ENCODE assay signal across 11 cellular contexts in the genomic region with DNA sequence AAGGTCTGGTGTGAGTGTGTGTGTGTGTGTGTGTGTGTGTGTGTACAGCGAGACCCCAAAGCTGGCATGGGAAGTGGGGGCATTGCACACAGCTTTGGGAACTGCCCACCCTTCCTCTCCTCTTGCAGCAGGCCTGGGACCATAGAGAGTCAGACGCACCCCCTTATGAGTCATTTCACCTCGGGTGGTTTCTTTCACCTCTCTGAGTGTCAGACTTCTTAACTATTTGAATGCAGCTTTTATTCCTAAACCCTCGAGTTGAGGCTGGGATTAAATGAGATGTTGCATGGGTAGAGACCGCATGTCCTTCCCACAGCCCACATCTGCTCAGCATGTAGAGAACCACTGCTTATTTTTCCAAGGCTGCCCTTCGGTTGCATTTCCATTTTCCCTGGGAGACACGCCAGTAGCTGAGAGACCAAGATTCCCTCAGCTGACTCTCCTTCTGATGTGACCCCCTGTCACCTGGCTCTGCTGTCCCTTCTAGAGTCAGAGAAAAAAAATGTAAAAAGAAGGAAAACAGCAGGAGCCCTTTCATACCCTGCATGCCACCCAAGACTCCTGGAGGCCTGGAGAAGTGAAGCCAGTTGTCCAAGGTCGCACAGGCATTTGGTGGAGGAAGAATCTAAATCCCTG.
A peak's percentile ranks its signal among the peaks of the same experiment; 100 is the strongest.
DNase-seq lines count a peak whose midpoint lies in the region; ATAC-seq and TF ChIP-seq lines count a peak whose summit lies in the region.
"Had no signal": no experiment of that assay in that cellular context is flagged by ENCODE, and none has a peak within 500 bp of the region (broad histone marks: within the 10 kb centered on the region; RNA-seq: fewer than 3 reads in every experiment).

No MANE protein-coding gene starts in this region.

- no peaks in the 10 kb centered on the region for H3K36me3 Mint-ChIP-seq in activated naive CD8-positive, alpha-beta T cell treated with anti-CD3 and anti-CD28 coated beads, Interleukin-2, amount 50 U/mL, for 24 hours (ENCODE audit: low read depth)
- H3K36me3 Mint-ChIP-seq: naive B cell had no signal

- H3K9me3 ChIP-seq in trophoblast cell (ENCODE audit: insufficient read depth, low read depth, low read length) (peaks cover 2% of the 10 kb centered on the region), adrenal gland (replicated peaks in 1 of 3) (no peaks in the 10 kb centered on the region)

- no peak for TF ChIP-seq POLR2A in adrenal gland (IDR thresholded peaks at IDR 0.05)

- ATAC-seq in GM18498 (IDR thresholded peaks at IDR 0.05; ENCODE audit: unreplicated experiment) (peak; percentile 42), HG02678 (IDR thresholded peaks at IDR 0.05; ENCODE audit: unreplicated experiment) (peak; percentile 40), GM21825 (IDR thresholded peaks at IDR 0.05; ENCODE audit: unreplicated experiment) (no peak)
- ATAC-seq in activated naive CD8-positive, alpha-beta T cell treated with anti-CD3 and anti-CD28 coated beads, Interleukin-2, amount 50 U/mL, for 24 hours: peak; percentile 47

- no peak overlapping the region for H3K23ac ChIP-seq in trophoblast cell (ENCODE audit: low read length)

- no peak overlapping the region for H2BK12ac ChIP-seq in trophoblast cell (ENCODE audit: low read length)

- peaks cover 25% of the 10 kb centered on the region for H3K27me3 Mint-ChIP-seq in activated naive CD8-positive, alpha-beta T cell treated with anti-CD3 and anti-CD28 coated beads, Interleukin-2, amount 50 U/mL, for 24 hours

- H3K9ac ChIP-seq in trophoblast cell (ENCODE audit: low read length): no peak overlapping the region

- H3K79me2 ChIP-seq in trophoblast cell (ENCODE audit: control insufficient read depth, insufficient read depth, low read length, poor library complexity): no peaks in the 10 kb centered on the region

- H3K36me3 ChIP-seq in trophoblast cell (ENCODE audit: control insufficient read depth in 1 of 2, insufficient read depth in 2 of 2, low read length in 2 of 2) (no peaks in the 10 kb centered on the region), adrenal gland (replicated peaks in 1 of 2) (no peaks in the 10 kb centered on the region)

- H3K4ac ChIP-seq in trophoblast cell (ENCODE audit: low read depth, low read length): no peak overlapping the region

- H3K79me1 ChIP-seq in trophoblast cell (ENCODE audit: low read length): peaks cover 2% of the 10 kb centered on the region

- H3K4me1 Mint-ChIP-seq in activated naive CD8-positive, alpha-beta T cell treated with anti-CD3 and anti-CD28 coated beads, Interleukin-2, amount 50 U/mL, for 24 hours: peaks cover 35% of the 10 kb centered on the region

- no peak overlapping the region for H3K4me2 ChIP-seq in trophoblast cell (ENCODE audit: low read length)

- no CpG with 5 or more reads among the region's 8 CpGs for WGBS in trophoblast cell (ENCODE audit: extremely low coverage, insufficient coverage, insufficient read length)
- 49 to 64% (median 59%) methylated on average over 7 to 8 of the region's 8 CpGs for WGBS in adrenal gland, 4 donors

- no peak overlapping the region for H3K27ac Mint-ChIP-seq in activated naive CD8-positive, alpha-beta T cell treated with anti-CD3 and anti-CD28 coated beads, Interleukin-2, amount 50 U/mL, for 24 hours

- no peak overlapping the region for H3K14ac ChIP-seq in trophoblast cell (ENCODE audit: low read length)

- H3K27me3 ChIP-seq in trophoblast cell (ENCODE audit: insufficient read depth, low read length) (no peaks in the 10 kb centered on the region), adrenal gland (no peaks in the 10 kb centered on the region)

- H3K18ac ChIP-seq in trophoblast cell (ENCODE audit: low read length): no peak overlapping the region

- H3K9me3 Mint-ChIP-seq in activated naive CD8-positive, alpha-beta T cell treated with anti-CD3 and anti-CD28 coated beads, Interleukin-2, amount 50 U/mL, for 24 hours: no peaks in the 10 kb centered on the region
- H3K9me3 Mint-ChIP-seq: naive B cell had no signal

- no peak overlapping the region for H3K27ac ChIP-seq in trophoblast cell (ENCODE audit: low read depth, low read length)
- H3K27ac ChIP-seq in adrenal gland: no peak overlapping the region

- peaks cover 28 to 32% of the 10 kb centered on the region in 2 experiments for H3K4me1 ChIP-seq in trophoblast cell (ENCODE audit: control insufficient read depth in 1 of 2, insufficient read depth in 2 of 2, low read length in 2 of 2)
- H3K4me1 ChIP-seq in adrenal gland (replicated peaks in 1 of 2): peaks cover 6 to 9% of the 10 kb centered on the region in 2 donors

- H2BK5ac ChIP-seq in trophoblast cell (ENCODE audit: low read depth, low read length, poor library complexity): no peak overlapping the region

- H4K8ac ChIP-seq in trophoblast cell (ENCODE audit: low read depth, low read length): no peak overlapping the region

- H2AK5ac ChIP-seq in trophoblast cell (ENCODE audit: low read length): no peak overlapping the region

- H4K12ac ChIP-seq in trophoblast cell (ENCODE audit: low read depth, low read length): no peak overlapping the region

- no peak overlapping the region for H2AFZ ChIP-seq in trophoblast cell (ENCODE audit: insufficient read depth, low read length, poor library complexity)

- H3K4me3 Mint-ChIP-seq in activated naive CD8-positive, alpha-beta T cell treated with anti-CD3 and anti-CD28 coated beads, Interleukin-2, amount 50 U/mL, for 24 hours: no peak overlapping the region

- no peak overlapping the region for H4K91ac ChIP-seq in trophoblast cell (ENCODE audit: low read depth, low read length)

- no peak for TF ChIP-seq CTCF in adrenal gland (IDR thresholded peaks at IDR 0.05)

- no peak overlapping the region for H2BK120ac ChIP-seq in trophoblast cell (ENCODE audit: insufficient read depth, low read length, poor library complexity)

- DNase-seq in activated naive CD8-positive, alpha-beta T cell treated with anti-CD3 and anti-CD28 coated beads, Interleukin-2, amount 50 U/mL, for 24 hours: no peak
- DNase-seq in trophoblast cell (peak; percentile 27 to 59), adrenal gland (no peak), NCI-H2171 treated with DMSO at 0.1 percent for 48 hours (lab: John Stamatoyannopoulos, UW) (no peak)
- no peak for DNase-seq in stimulated activated CD4-positive, alpha-beta T cell treated with anti-CD3 and anti-CD28 coated beads, Interleukin-2, amount 100 ng/mL, for 24 hours
- DNase-seq: effector CD8-positive, alpha-beta T cell; Karpas-422; naive B cell had no signal

- H3K4me3 ChIP-seq in trophoblast cell (ENCODE audit: low read depth, low read length): no peak overlapping the region
- no peak overlapping the region for H3K4me3 ChIP-seq in adrenal gland

- intact Hi-C loops in adrenal gland (cut with DNase I): no loop called here

Comparison
In these comparisons a context has a peak if more than half of its experiments do, and no peak if none do; other contexts are left out.
1. DNase-seq: peak in trophoblast cell (2 of 2); none in activated naive CD8-positive, alpha-beta T cell treated with anti-CD3 and anti-CD28 coated beads, Interleukin-2, amount 50 U/mL, for 24 hours (single experiment), adrenal gland (0 of 7), NCI-H2171 treated with DMSO at 0.1 percent for 48 hours (single experiment) and stimulated activated CD4-positive, alpha-beta T cell treated with anti-CD3 and anti-CD28 coated beads, Interleukin-2, amount 100 ng/mL, for 24 hours (0 of 2).